Comparison of ENCODE assay signal across 13 cellular contexts in genomic region chr14:72292689-72293024, GRCh38.
A peak's percentile ranks its signal among the peaks of the same experiment; 100 is the strongest.
DNase-seq lines count a peak whose midpoint lies in the region; ATAC-seq and TF ChIP-seq lines count a peak whose summit lies in the region.
"Had no signal": no experiment of that assay in that cellular context is flagged by ENCODE, and none has a peak within 500 bp of the region (broad histone marks: within the 10 kb centered on the region; RNA-seq: fewer than 3 reads in every experiment).

No MANE protein-coding gene starts in this region.

- H4K20me1 ChIP-seq in SK-N-SH (ENCODE audit: insufficient read depth), result no peaks in the 10 kb centered on the region
- H4K20me1 ChIP-seq in OCI-LY7 (ENCODE audit: insufficient read depth, low read length), result no peaks in the 10 kb centered on the region

- peak; percentile 51; the same call in 2 of the 3 replicates for ATAC-seq in SK-N-SH treated with all-trans-retinoic acid at 6 μM for 48 hours
- peak; percentile 41 for ATAC-seq in aorta (ENCODE audit: low FRiP score)
- ATAC-seq in GM21367 (IDR thresholded peaks at IDR 0.05; ENCODE audit: unreplicated experiment), result no peak

- H3K4me2 ChIP-seq in SK-N-SH (no peak overlapping the region), OCI-LY7 (ENCODE audit: low read length) (no peak overlapping the region)

- no peaks in the 10 kb centered on the region for H3K9me2 ChIP-seq in SK-N-SH
- H3K9me2 ChIP-seq in OCI-LY7 (ENCODE audit: insufficient read depth, low read length), result no peaks in the 10 kb centered on the region

- no peaks in the 10 kb centered on the region for H3K36me3 Mint-ChIP-seq in chondrocyte (ENCODE audit: low read depth)

- peaks cover 3% of the 10 kb centered on the region for H3K9me3 Mint-ChIP-seq in chondrocyte (ENCODE audit: low read depth)

- no peak overlapping the region for H3K4me3 Mint-ChIP-seq in chondrocyte (ENCODE audit: unreplicated experiment)

- H3F3A ChIP-seq in SK-N-SH (replicated peaks; ENCODE audit: insufficient read depth), result no peaks in the 10 kb centered on the region

- H3K79me2 ChIP-seq in SK-N-SH (ENCODE audit: insufficient read depth), result no peaks in the 10 kb centered on the region
- H3K79me2 ChIP-seq in OCI-LY7 (ENCODE audit: insufficient read depth, low read depth, low read length), result no peaks in the 10 kb centered on the region

- CTCF ChIA-PET in SK-N-SH (lab: Yijun Ruan, JAX) (interaction anchor here (0.6 to 0.9 kb wide), 2 partner anchors 11 to 67 kb away, joined by 3 to 4 read pairs; no protein-coding TSS in a partner anchor), OCI-LY7 (lab: Charles Lee; ENCODE audit: unreplicated experiment) (no interaction called here)

- H3K9me3 ChIP-seq in SK-N-SH, result no peaks in the 10 kb centered on the region
- H3K9me3 ChIP-seq in OCI-LY7 (ENCODE audit: low read length), result no peaks in the 10 kb centered on the region
- peaks cover 1% of the 10 kb centered on the region for H3K9me3 ChIP-seq in aorta (ENCODE audit: control insufficient read depth, low read length)
- H3K9me3 ChIP-seq in breast epithelium, result peaks cover 0 to 8% of the 10 kb centered on the region in 2 donors
- H3K9me3 ChIP-seq: SJSA1 had no signal

- no peaks in the 10 kb centered on the region for H3K4me1 Mint-ChIP-seq in chondrocyte (ENCODE audit: low read depth)

- WGBS in SK-N-SH (ENCODE audit: low lambda C conversion rate), result 0% methylated on average over 1 of the region's 1 CpG
- WGBS in aorta, 2 donors, result 33 to 39% methylated on average over 1 of the region's 1 CpG

- H3K4me1 ChIP-seq in SK-N-SH (ENCODE audit: control insufficient read depth in 1 of 2, insufficient read depth in 2 of 2, low read depth in 1 of 2, low read length in 1 of 2) (no peaks in the 10 kb centered on the region; a peak in 1 of 4 replicates), OCI-LY7 (ENCODE audit: insufficient read depth, low read length, poor library complexity, severe bottlenecking) (no peaks in the 10 kb centered on the region), aorta (ENCODE audit: control insufficient read depth in 1 of 2, insufficient read depth in 2 of 2, low read length in 2 of 2) (no peaks in the 10 kb centered on the region), breast epithelium (no peaks in the 10 kb centered on the region)
- H3K4me1 ChIP-seq: SJSA1 had no signal

- BruUV-seq in OCI-LY7 (replicated peaks; lab: Mats Ljungman, UMichigan), result no TSS peak

- H3K27ac ChIP-seq in SK-N-SH (ENCODE audit: low read depth in 2 of 2, low read length in 1 of 2), result no peak overlapping the region
- no peak overlapping the region for H3K27ac ChIP-seq in OCI-LY7 (ENCODE audit: low read depth, low read length, poor library complexity, severe bottlenecking)
- H3K27ac ChIP-seq in aorta (ENCODE audit: low read depth in 1 of 2, low read length in 2 of 2), result no peak overlapping the region
- H3K27ac ChIP-seq in breast epithelium, result no peak overlapping the region
- H3K27ac ChIP-seq: HL-60, SJSA1 had no signal

- TF ChIP-seq EP300 in SK-N-SH (IDR thresholded peaks at IDR 0.05; ENCODE audit: borderline replicate concordance in 1 of 2, low read depth in 1 of 2, low read length in 1 of 2), result no peak

- H2AFZ ChIP-seq in SK-N-SH (ENCODE audit: low read depth) (no peak overlapping the region), OCI-LY7 (ENCODE audit: low read length) (no peak overlapping the region)

- TF ChIP-seq CTCF in SK-N-SH (IDR thresholded peaks at IDR 0.05), result no peak; the same call in 1 of the 2 replicates
- peak; percentile 22; the same call in 1 of the 2 replicates for TF ChIP-seq CTCF in OCI-LY7 (conservative IDR thresholded peaks at IDR 0.05; ENCODE audit: low read length)
- peak; percentile 50 for TF ChIP-seq CTCF in chondrocyte (IDR thresholded peaks at IDR 0.05)
- TF ChIP-seq CTCF in breast epithelium (IDR thresholded peaks at IDR 0.05), result no peak

- intact Hi-C loops in OCI-LY7 (cut with micrococcal nuclease; ENCODE audit: unreplicated experiment) (no loop called here), aorta (cut with DNase I) (loop anchor here (2.0 to 10.0 kb wide), 4 partner anchors 268 to 1155 kb away; partner anchors contain the start of gene RGS6 (in 1 of the 2)), breast epithelium (cut with DNase I; ENCODE audit: low total_unique reads) (no loop called here)

- H3K27me3 ChIP-seq in SK-N-SH (ENCODE audit: insufficient read depth) (peaks cover 27% of the 10 kb centered on the region; the same call in 1 of the 2 replicates), aorta (ENCODE audit: control insufficient read depth in 1 of 2, insufficient read depth in 2 of 2, low read length in 1 of 2) (no peaks in the 10 kb centered on the region), breast epithelium (no peaks in the 10 kb centered on the region)
- H3K27me3 ChIP-seq: SJSA1 had no signal

- POLR2A ChIA-PET in SK-N-SH (lab: Yijun Ruan, JAX) (no interaction called here), OCI-LY7 (lab: Charles Lee) (no interaction called here)

- peak overlapping the region in 1 of 2 experiments; percentile 55; a peak in 1 of 4 replicates for H3K4me3 ChIP-seq in SK-N-SH (ENCODE audit: low read depth in 2 of 2, low read length in 1 of 2)
- no peak overlapping the region for H3K4me3 ChIP-seq in OCI-LY7 (ENCODE audit: low read depth, low read length, poor library complexity, severe bottlenecking)
- H3K4me3 ChIP-seq in aorta (ENCODE audit: low read length in 2 of 2), result no peak overlapping the region
- no peak overlapping the region for H3K4me3 ChIP-seq in breast epithelium
- H3K4me3 ChIP-seq: SJSA1 had no signal

- no peak overlapping the region for H3K9ac ChIP-seq in SK-N-SH

- DNase-seq in SK-N-SH (no peak), OCI-LY7 (ENCODE audit: low spot score) (no peak), chondrocyte (ENCODE audit: low spot score) (no peak), aorta (no peak), breast epithelium (ENCODE audit: low spot score in 2 of 2) (no peak), COLO829 (ENCODE audit: low spot score) (no peak)
- DNase-seq: 8988T, DMS79, NCI-H774 had no signal

- no peak for TF ChIP-seq POLR2A in breast epithelium (IDR thresholded peaks at IDR 0.05)

- TF ChIP-seq RAD21 in SK-N-SH (IDR thresholded peaks at IDR 0.05; ENCODE audit: low read length), result no peak

- no peak overlapping the region for H3K27ac Mint-ChIP-seq in chondrocyte (ENCODE audit: unreplicated experiment)

- peaks cover 22% of the 10 kb centered on the region for H3K27me3 Mint-ChIP-seq in chondrocyte (ENCODE audit: low read depth)

- H3K36me3 ChIP-seq in SK-N-SH (replicated peaks in 1 of 2; ENCODE audit: control insufficient read depth in 1 of 2, insufficient read depth in 2 of 2, low read length in 1 of 2) (no peaks in the 10 kb centered on the region), OCI-LY7 (ENCODE audit: insufficient read depth, low read length) (no peaks in the 10 kb centered on the region), aorta (ENCODE audit: control insufficient read depth in 1 of 2, insufficient read depth in 2 of 2, low read length in 1 of 2) (no peaks in the 10 kb centered on the region), breast epithelium (no peaks in the 10 kb centered on the region)
- H3K36me3 ChIP-seq: SJSA1 had no signal

TF ChIP-seq in SK-N-SH treated with all-trans-retinoic acid at 6 μM for 48 hours, 23 proteins besides CTCF, POLR2A, EP300 and RAD21:
- TF ChIP-seq TCF4 (CRISPR knock-in tag; IDR thresholded peaks at IDR 0.05; ENCODE audit: borderline replicate concordance) (no peak), GLIS3 (CRISPR knock-in tag; IDR thresholded peaks at IDR 0.05) (no peak), ZC3H10 (CRISPR knock-in tag; IDR thresholded peaks at IDR 0.05) (no peak)
- TF ChIP-seq, protein P1, sequence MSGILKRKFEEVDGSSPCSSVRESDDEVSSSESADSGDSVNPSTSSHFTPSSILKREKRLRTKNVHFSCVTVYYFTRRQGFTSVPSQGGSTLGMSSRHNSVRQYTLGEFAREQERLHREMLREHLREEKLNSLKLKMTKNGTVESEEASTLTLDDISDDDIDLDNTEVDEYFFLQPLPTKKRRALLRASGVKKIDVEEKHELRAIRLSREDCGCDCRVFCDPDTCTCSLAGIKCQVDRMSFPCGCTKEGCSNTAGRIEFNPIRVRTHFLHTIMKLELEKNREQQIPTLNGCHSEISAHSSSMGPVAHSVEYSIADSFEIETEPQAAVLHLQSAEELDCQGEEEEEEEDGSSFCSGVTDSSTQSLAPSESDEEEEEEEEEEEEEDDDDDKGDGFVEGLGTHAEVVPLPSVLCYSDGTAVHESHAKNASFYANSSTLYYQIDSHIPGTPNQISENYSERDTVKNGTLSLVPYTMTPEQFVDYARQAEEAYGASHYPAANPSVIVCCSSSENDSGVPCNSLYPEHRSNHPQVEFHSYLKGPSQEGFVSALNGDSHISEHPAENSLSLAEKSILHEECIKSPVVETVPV (CRISPR knock-in tag; IDR thresholded peaks at IDR 0.05), result no peak
TF ChIP-seq in SK-N-SH treated with all-trans-retinoic acid at 6 μM for 48 hours: peak in this region for 0.

TF ChIP-seq in SK-N-SH, 30 proteins besides CTCF, POLR2A, EP300 and RAD21 (continues in another document):
- TF ChIP-seq TEAD4 (IDR thresholded peaks at IDR 0.05; ENCODE audit: borderline replicate concordance, insufficient read depth), result no peak
- TF ChIP-seq, protein P2, sequence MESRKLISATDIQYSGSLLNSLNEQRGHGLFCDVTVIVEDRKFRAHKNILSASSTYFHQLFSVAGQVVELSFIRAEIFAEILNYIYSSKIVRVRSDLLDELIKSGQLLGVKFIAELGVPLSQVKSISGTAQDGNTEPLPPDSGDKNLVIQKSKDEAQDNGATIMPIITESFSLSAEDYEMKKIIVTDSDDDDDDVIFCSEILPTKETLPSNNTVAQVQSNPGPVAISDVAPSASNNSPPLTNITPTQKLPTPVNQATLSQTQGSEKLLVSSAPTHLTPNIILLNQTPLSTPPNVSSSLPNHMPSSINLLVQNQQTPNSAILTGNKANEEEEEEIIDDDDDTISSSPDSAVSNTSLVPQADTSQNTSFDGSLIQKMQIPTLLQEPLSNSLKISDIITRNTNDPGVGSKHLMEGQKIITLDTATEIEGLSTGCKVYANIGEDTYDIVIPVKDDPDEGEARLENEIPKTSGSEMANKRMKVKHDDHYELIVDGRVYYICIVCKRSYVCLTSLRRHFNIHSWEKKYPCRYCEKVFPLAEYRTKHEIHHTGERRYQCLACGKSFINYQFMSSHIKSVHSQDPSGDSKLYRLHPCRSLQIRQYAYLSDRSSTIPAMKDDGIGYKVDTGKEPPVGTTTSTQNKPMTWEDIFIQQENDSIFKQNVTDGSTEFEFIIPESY (IDR thresholded peaks at IDR 0.05; ENCODE audit: borderline replicate concordance, low read depth), result no peak
- no peak for TF ChIP-seq FOSL2 (IDR thresholded peaks at IDR 0.05; ENCODE audit: borderline replicate concordance, low read depth)
- TF ChIP-seq TAF1 (IDR thresholded peaks at IDR 0.05; ENCODE audit: borderline replicate concordance, low read depth, low read length), result no peak
- no peak for TF ChIP-seq SIN3A (IDR thresholded peaks at IDR 0.05; ENCODE audit: borderline replicate concordance, low read depth, low read length)
- no peak for TF ChIP-seq YY1 (IDR thresholded peaks at IDR 0.05; ENCODE audit: low read depth)
- TF ChIP-seq FOXM1 (IDR thresholded peaks at IDR 0.05; ENCODE audit: low read depth), result no peak
- no peak for TF ChIP-seq SMC3 (IDR thresholded peaks at IDR 0.05; ENCODE audit: low read depth, low read length)
- TF ChIP-seq RXRA (IDR thresholded peaks at IDR 0.05; ENCODE audit: borderline replicate concordance, low read depth), result no peak
- no peak for TF ChIP-seq GABPA (IDR thresholded peaks at IDR 0.05; ENCODE audit: low read depth)
- no peak for TF ChIP-seq FOXJ3 (CRISPR knock-in tag; IDR thresholded peaks at IDR 0.05)

Comparison
In these comparisons a context has a peak if more than half of its experiments do, and no peak if none do; other contexts are left out.
1. CTCF ChIP-seq: peak in OCI-LY7 (single experiment) and chondrocyte (single experiment); none in SK-N-SH (single experiment) and breast epithelium (0 of 3).
2. intact Hi-C loops: an anchor here in aorta (2.0 to 10.0 kb wide); none called in OCI-LY7 and breast epithelium.